Comparison of ENCODE assay signal across 1 cellular context in the genomic region with DNA sequence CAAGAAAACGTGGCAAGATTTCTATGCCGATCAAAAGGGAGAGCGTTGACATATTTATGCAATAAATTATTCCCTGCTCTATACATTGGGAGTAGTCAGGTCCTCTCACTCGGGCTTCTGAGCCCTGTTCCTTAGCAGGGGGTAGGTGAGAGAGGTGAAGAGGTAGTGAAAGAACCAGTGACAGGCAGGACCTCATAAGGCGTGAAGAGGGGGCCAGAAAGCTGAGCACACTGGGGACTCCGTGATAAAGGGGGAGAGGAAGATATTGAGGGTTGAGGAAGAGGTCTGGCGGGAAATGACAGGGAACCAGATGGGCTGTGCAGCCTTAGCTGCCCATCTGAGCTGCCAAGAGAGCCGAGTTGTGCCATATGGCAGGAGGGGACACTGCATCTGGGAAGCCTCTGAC.
TF ChIP-seq lines count a peak whose summit lies in the region.

No MANE protein-coding gene starts in this region.

TF ChIP-seq in GM23338, 12 proteins besides CTCF, POLR2A, EP300 and RAD21:
- TF ChIP-seq, protein P1, sequence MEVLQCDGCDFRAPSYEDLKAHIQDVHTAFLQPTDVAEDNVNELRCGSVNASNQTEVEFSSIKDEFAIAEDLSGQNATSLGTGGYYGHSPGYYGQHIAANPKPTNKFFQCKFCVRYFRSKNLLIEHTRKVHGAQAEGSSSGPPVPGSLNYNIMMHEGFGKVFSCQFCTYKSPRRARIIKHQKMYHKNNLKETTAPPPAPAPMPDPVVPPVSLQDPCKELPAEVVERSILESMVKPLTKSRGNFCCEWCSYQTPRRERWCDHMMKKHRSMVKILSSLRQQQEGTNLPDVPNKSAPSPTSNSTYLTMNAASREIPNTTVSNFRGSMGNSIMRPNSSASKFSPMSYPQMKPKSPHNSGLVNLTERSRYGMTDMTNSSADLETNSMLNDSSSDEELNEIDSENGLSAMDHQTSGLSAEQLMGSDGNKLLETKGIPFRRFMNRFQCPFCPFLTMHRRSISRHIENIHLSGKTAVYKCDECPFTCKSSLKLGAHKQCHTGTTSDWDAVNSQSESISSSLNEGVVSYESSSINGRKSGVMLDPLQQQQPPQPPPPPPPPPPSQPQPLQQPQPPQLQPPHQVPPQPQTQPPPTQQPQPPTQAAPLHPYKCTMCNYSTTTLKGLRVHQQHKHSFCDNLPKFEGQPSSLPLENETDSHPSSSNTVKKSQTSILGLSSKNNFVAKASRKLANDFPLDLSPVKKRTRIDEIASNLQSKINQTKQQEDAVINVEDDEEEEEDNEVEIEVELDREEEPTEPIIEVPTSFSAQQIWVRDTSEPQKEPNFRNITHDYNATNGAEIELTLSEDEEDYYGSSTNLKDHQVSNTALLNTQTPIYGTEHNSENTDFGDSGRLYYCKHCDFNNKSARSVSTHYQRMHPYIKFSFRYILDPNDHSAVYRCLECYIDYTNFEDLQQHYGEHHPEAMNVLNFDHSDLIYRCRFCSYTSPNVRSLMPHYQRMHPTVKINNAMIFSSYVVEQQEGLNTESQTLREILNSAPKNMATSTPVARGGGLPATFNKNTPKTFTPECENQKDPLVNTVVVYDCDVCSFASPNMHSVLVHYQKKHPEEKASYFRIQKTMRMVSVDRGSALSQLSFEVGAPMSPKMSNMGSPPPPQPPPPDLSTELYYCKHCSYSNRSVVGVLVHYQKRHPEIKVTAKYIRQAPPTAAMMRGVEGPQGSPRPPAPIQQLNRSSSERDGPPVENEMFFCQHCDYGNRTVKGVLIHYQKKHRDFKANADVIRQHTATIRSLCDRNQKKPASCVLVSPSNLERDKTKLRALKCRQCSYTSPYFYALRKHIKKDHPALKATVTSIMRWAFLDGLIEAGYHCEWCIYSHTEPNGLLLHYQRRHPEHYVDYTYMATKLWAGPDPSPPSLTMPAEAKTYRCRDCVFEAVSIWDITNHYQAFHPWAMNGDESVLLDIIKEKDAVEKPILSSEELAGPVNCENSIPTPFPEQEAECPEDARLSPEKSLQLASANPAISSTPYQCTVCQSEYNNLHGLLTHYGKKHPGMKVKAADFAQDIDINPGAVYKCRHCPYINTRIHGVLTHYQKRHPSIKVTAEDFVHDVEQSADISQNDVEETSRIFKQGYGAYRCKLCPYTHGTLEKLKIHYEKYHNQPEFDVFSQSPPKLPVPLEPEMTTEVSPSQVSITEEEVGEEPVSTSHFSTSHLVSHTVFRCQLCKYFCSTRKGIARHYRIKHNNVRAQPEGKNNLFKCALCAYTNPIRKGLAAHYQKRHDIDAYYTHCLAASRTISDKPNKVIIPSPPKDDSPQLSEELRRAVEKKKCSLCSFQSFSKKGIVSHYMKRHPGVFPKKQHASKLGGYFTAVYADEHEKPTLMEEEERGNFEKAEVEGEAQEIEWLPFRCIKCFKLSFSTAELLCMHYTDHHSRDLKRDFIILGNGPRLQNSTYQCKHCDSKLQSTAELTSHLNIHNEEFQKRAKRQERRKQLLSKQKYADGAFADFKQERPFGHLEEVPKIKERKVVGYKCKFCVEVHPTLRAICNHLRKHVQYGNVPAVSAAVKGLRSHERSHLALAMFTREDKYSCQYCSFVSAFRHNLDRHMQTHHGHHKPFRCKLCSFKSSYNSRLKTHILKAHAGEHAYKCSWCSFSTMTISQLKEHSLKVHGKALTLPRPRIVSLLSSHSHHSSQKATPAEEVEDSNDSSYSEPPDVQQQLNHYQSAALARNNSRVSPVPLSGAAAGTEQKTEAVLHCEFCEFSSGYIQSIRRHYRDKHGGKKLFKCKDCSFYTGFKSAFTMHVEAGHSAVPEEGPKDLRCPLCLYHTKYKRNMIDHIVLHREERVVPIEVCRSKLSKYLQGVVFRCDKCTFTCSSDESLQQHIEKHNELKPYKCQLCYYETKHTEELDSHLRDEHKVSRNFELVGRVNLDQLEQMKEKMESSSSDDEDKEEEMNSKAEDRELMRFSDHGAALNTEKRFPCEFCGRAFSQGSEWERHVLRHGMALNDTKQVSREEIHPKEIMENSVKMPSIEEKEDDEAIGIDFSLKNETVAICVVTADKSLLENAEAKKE (CRISPR knock-in tag; IDR thresholded peaks at IDR 0.05): no peak
- TF ChIP-seq STAT1 (IDR thresholded peaks at IDR 0.05; ENCODE audit: unreplicated experiment): no peak
- no peak for TF ChIP-seq EZH2phosphoT487 (IDR thresholded peaks at IDR 0.05; ENCODE audit: unreplicated experiment)
- TF ChIP-seq POLR2AphosphoS5 (IDR thresholded peaks at IDR 0.05; ENCODE audit: low read depth): no peak
- TF ChIP-seq EZH2 (IDR thresholded peaks at IDR 0.05; ENCODE audit: low read depth, unreplicated experiment): no peak
- no peak for TF ChIP-seq JUNB (IDR thresholded peaks at IDR 0.05; ENCODE audit: unreplicated experiment)
- TF ChIP-seq NANOG (IDR thresholded peaks at IDR 0.05; ENCODE audit: borderline replicate concordance): no peak
- TF ChIP-seq, protein P2, sequence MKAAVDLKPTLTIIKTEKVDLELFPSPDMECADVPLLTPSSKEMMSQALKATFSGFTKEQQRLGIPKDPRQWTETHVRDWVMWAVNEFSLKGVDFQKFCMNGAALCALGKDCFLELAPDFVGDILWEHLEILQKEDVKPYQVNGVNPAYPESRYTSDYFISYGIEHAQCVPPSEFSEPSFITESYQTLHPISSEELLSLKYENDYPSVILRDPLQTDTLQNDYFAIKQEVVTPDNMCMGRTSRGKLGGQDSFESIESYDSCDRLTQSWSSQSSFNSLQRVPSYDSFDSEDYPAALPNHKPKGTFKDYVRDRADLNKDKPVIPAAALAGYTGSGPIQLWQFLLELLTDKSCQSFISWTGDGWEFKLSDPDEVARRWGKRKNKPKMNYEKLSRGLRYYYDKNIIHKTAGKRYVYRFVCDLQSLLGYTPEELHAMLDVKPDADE (IDR thresholded peaks at IDR 0.05): no peak
